ENCODE assay signal across 11 cellular contexts in genomic region chr1:1920057-1920607, GRCh38. TPM values are rescaled to one million over a fixed set of nuclear protein-coding genes. Genes with fewer than 3 reads are reported as not detected.
A peak's percentile ranks its signal among the peaks of the same experiment; 100 is the strongest.
DNase-seq lines count a peak whose midpoint lies in the region; ATAC-seq and TF ChIP-seq lines count a peak whose summit lies in the region.
"Had no signal": no experiment of that assay in that cellular context is flagged by ENCODE, and none has a peak within 500 bp of the region (broad histone marks: within the 10 kb centered on the region; RNA-seq: fewer than 3 reads in every experiment).

No MANE protein-coding gene starts in this region.

- H3K4me1 Mint-ChIP-seq in effector memory CD8-positive, alpha-beta T cell (ENCODE audit: low read depth in 2 of 2) = peaks cover 4 to 6% of the 10 kb centered on the region in 2 donors

- intact Hi-C loops in ovary (cut with DNase I) = no loop called here

- peak overlapping the region in 1 of 2 donors; percentile 38 for H3K4me3 Mint-ChIP-seq in effector memory CD8-positive, alpha-beta T cell

- peaks cover 9% of the 10 kb centered on the region for H3K36me3 Mint-ChIP-seq in effector memory CD8-positive, alpha-beta T cell (ENCODE audit: insufficient read depth)
- H3K36me3 Mint-ChIP-seq: activated CD4-positive, alpha-beta memory T cell treated with anti-CD3 and anti-CD28 coated beads for 36 hours; naive thymus-derived CD8-positive, alpha-beta T cell had no signal

- TF ChIP-seq CTCF in BE2C (IDR thresholded peaks at IDR 0.05; ENCODE audit: low read depth, low read length) = no peak
- no peak for TF ChIP-seq CTCF in ovary (IDR thresholded peaks at IDR 0.05)

- no peaks in the 10 kb centered on the region for H3K9me3 Mint-ChIP-seq in effector memory CD8-positive, alpha-beta T cell
- H3K9me3 Mint-ChIP-seq: activated CD4-positive, alpha-beta memory T cell treated with anti-CD3 and anti-CD28 coated beads for 36 hours; naive thymus-derived CD8-positive, alpha-beta T cell had no signal

- H3K27me3 ChIP-seq in BE2C (no peaks in the 10 kb centered on the region), HUES6 (ENCODE audit: control insufficient read depth, insufficient read depth, low read length) (peaks cover 13% of the 10 kb centered on the region; the same call in 1 of the 2 replicates), ectodermal cell (ENCODE audit: control insufficient read depth, insufficient read depth, low read length, poor library complexity, severe bottlenecking) (peaks cover 13% of the 10 kb centered on the region), ovary (no peaks in the 10 kb centered on the region)
- H3K27me3 ChIP-seq: cardiac muscle cell had no signal

- no peak overlapping the region for H3K9ac ChIP-seq in HUES6 (ENCODE audit: low read length)

- H3K9me3 ChIP-seq in BE2C = no peaks in the 10 kb centered on the region
- H3K9me3 ChIP-seq in HUES6 (ENCODE audit: control insufficient read depth, insufficient read depth, low read depth, low read length) = no peaks in the 10 kb centered on the region; the same call in 1 of the 2 replicates
- no peaks in the 10 kb centered on the region for H3K9me3 ChIP-seq in ectodermal cell (ENCODE audit: control insufficient read depth, low read length)
- no peaks in the 10 kb centered on the region for H3K9me3 ChIP-seq in ovary

- no peak for TF ChIP-seq EP300 in ovary (IDR thresholded peaks at IDR 0.05)

- WGBS in ectodermal cell, 2 experiments = 88 to 89% methylated on average over 6 of the region's 6 CpGs
- 84 to 88% (median 85%) methylated on average over 6 of the region's 6 CpGs for whole genome bisulfite sequencing in ovary, 3 donors

- TF ChIP-seq POLR2A in ovary (IDR thresholded peaks at IDR 0.05) = no peak

- H3K4me1 ChIP-seq in BE2C = no peaks in the 10 kb centered on the region
- peaks cover 19% of the 10 kb centered on the region for H3K4me1 ChIP-seq in HUES6 (ENCODE audit: control insufficient read depth, insufficient read depth, low read length)
- peaks cover 16% of the 10 kb centered on the region for H3K4me1 ChIP-seq in ectodermal cell (ENCODE audit: control insufficient read depth, insufficient read depth, low read length)
- H3K4me1 ChIP-seq in ovary (ENCODE audit: insufficient read depth) = peaks cover 6% of the 10 kb centered on the region

- no peaks in the 10 kb centered on the region for H3K27me3 Mint-ChIP-seq in effector memory CD8-positive, alpha-beta T cell
- H3K27me3 Mint-ChIP-seq: activated CD4-positive, alpha-beta memory T cell treated with anti-CD3 and anti-CD28 coated beads for 36 hours; naive thymus-derived CD8-positive, alpha-beta T cell had no signal

- H3K36me3 ChIP-seq in BE2C = no peaks in the 10 kb centered on the region
- no peaks in the 10 kb centered on the region for H3K36me3 ChIP-seq in HUES6 (ENCODE audit: control insufficient read depth, insufficient read depth, low read length)
- H3K36me3 ChIP-seq in ectodermal cell (ENCODE audit: control insufficient read depth, insufficient read depth, low read length) = no peaks in the 10 kb centered on the region
- H3K36me3 ChIP-seq in ovary = no peaks in the 10 kb centered on the region
- H3K36me3 ChIP-seq: cardiac muscle cell had no signal

- H3K27ac Mint-ChIP-seq in effector memory CD8-positive, alpha-beta T cell = no peak overlapping the region
- H3K27ac Mint-ChIP-seq: activated CD4-positive, alpha-beta memory T cell treated with anti-CD3 and anti-CD28 coated beads for 36 hours had no signal

- no peak for ATAC-seq in GM21367 (IDR thresholded peaks at IDR 0.05; ENCODE audit: unreplicated experiment)
- no peak for ATAC-seq in activated CD4-positive, CD25-positive, alpha-beta regulatory T cell treated with anti-CD3 and anti-CD28 coated beads, Interleukin-2, amount 50 U/mL, for 24 hours
- no peak for ATAC-seq in effector memory CD8-positive, alpha-beta T cell (replicated peaks)

- peak overlapping the region; percentile 51 for H3K4me3 ChIP-seq in BE2C (ENCODE audit: low read depth, low read length)
- peak overlapping the region; percentile 37; the same call in 1 of the 2 replicates for H3K4me3 ChIP-seq in HUES6 (ENCODE audit: low read depth, low read length)
- H3K4me3 ChIP-seq in ectodermal cell (ENCODE audit: insufficient read depth, low read depth, low read length) = peak overlapping the region; percentile 16
- H3K4me3 ChIP-seq in ovary = peak overlapping the region; percentile 44

- no peak overlapping the region for H3K27ac ChIP-seq in HUES6 (ENCODE audit: low read depth, low read length)
- H3K27ac ChIP-seq in ectodermal cell (ENCODE audit: insufficient read depth, low read depth, low read length, poor library complexity, severe bottlenecking) = no peak overlapping the region
- H3K27ac ChIP-seq in ovary = peak overlapping the region in 1 of 2 donors; percentile 57
- H3K27ac ChIP-seq: cardiac muscle cell had no signal

- DNase-seq in BE2C (no peak), ovary (no peak), GM19240 (ENCODE audit: insufficient read length, low spot score) (no peak)
- no peak for DNase-seq in effector memory CD8-positive, alpha-beta T cell

RNA-seq across cellular contexts. Expression of gene TMEM52, which starts 1.1 kb away (rescaled TPM):
- 1.0 TPM for polyA plus RNA-seq in BE2C (2012; ENCODE audit: insufficient read depth, insufficient read length, low read depth)
- polyA plus RNA-seq in ectodermal cell (2013, experiment 1 of 4) = 4.6 TPM
- 4.4 TPM for polyA plus RNA-seq in ectodermal cell (2013, experiment 2 of 4)
- 5.9 TPM for polyA plus RNA-seq in ectodermal cell (2013, experiment 3 of 4)
- polyA plus RNA-seq in ectodermal cell (2013, experiment 4 of 4) = 6.6 TPM
- 1 to 10 TPM; 1.6 to 3.3 (median 2.3) TPM for total RNA-seq in ovary
- 1 to 10 TPM in 1 of 2 donors, under 1 TPM in 1; 0.42 to 1.4 TPM for polyA plus RNA-seq in ovary

RNA-seq across cellular contexts. Expression of gene CALML6, which starts 5.1 kb away (rescaled TPM):
- polyA plus RNA-seq in BE2C (2012; ENCODE audit: insufficient read depth, insufficient read length, low read depth) = 0.39 TPM
- polyA plus RNA-seq in ectodermal cell (2013, experiment 1 of 4) = 0.41 TPM
- polyA plus RNA-seq in ectodermal cell (2013, experiment 2 of 4) = 0.43 TPM
- polyA plus RNA-seq in ectodermal cell (2013, experiment 3 of 4) = 0.21 TPM
- 0.32 TPM for polyA plus RNA-seq in ectodermal cell (2013, experiment 4 of 4)
- under 1 TPM in 6 of 7 donors, not detected in 1; 0.10 to 0.43 (median 0.14) TPM for total RNA-seq in ovary
- polyA plus RNA-seq in ovary = under 1 TPM in 1 of 2 donors, not detected in 1; 0.04 TPM
- polyA plus RNA-seq: naive thymus-derived CD8-positive, alpha-beta T cell had no signal

RNA-seq across cellular contexts. Expression of gene GNB1, which starts 29.2 kb away (rescaled TPM):
- 688 TPM for polyA plus RNA-seq in BE2C (2012; ENCODE audit: insufficient read depth, insufficient read length, low read depth)
- 334 TPM for polyA plus RNA-seq in ectodermal cell (2013, experiment 1 of 4)
- 336 TPM for polyA plus RNA-seq in ectodermal cell (2013, experiment 2 of 4)
- 259 TPM for polyA plus RNA-seq in ectodermal cell (2013, experiment 3 of 4)
- polyA plus RNA-seq in ectodermal cell (2013, experiment 4 of 4) = 276 TPM
- 100 to 1,000 TPM in 6 of 7 donors, 10 to 100 TPM in 1; 92.9 to 314 (median 255) TPM for total RNA-seq in ovary
- polyA plus RNA-seq in ovary = 100 to 1,000 TPM; 137 to 262 TPM
